ENCODE assay signal across 12 cellular contexts in genomic region chr6:111662192-111662793, GRCh38. TPM values are rescaled to one million over a fixed set of nuclear protein-coding genes. Genes with fewer than 3 reads are reported as not detected.
DNase-seq lines count a peak whose midpoint lies in the region; ATAC-seq and TF ChIP-seq lines count a peak whose summit lies in the region.
"Had no signal": no experiment of that assay in that cellular context is flagged by ENCODE, and none has a peak within 500 bp of the region (broad histone marks: within the 10 kb centered on the region; RNA-seq: fewer than 3 reads in every experiment).

No MANE protein-coding gene starts in this region.

- H3K27ac Mint-ChIP-seq in H9 (peak overlapping the region in 2 of 3 experiments; percentile 13 to 24; a peak in 2 of 7 replicates), immature natural killer cell (peak overlapping the region in 5 of 6 donors; percentile 50 to 88 (median 79))
- peak overlapping the region; percentile 1 for H3K27ac Mint-ChIP-seq in activated T-helper 2 cell treated with anti-CD3 and anti-CD28 coated beads, Interferon-gamma antibody, Interleukin-2, Interleukin-4, amounts not matched to agents 10 μg/mL and 5 μg/mL and 100 μg/mL, durations not matched to agents 14 hours and 24 hours and 36 hours

- no peak overlapping the region for H4K91ac ChIP-seq in H9 (ENCODE audit: insufficient read length, low read depth, low read length)

- H3K27me3 ChIP-seq in H9 (ENCODE audit: insufficient read depth, low read length) (no peaks in the 10 kb centered on the region), skeletal muscle tissue (ENCODE audit: control insufficient read depth in 3 of 3, insufficient read depth in 3 of 3, low read length in 3 of 3) (no peaks in the 10 kb centered on the region), foreskin keratinocyte (no peaks in the 10 kb centered on the region)
- H3K27me3 ChIP-seq: colonic mucosa had no signal

- DNase-seq in H9 (no peak), immature natural killer cell (no peak), MV-4-11 (lab: John Stamatoyannopoulos, UW) (no peak), foreskin keratinocyte (no peak), NCI-H146 treated with DMSO at 0.1 percent for 48 hours (lab: John Stamatoyannopoulos, UW; ENCODE audit: unreplicated experiment) (no peak)
- no peak for DNase-seq in activated T-helper 2 cell treated with anti-CD3 and anti-CD28 coated beads, Interferon-gamma antibody, Interleukin-2, Interleukin-4, amounts not matched to agents 10 μg/mL and 5 μg/mL and 100 μg/mL, durations not matched to agents 14 hours and 24 hours and 36 hours (ENCODE audit: low spot score)
- DNase-seq: COR-L47; stimulated activated CD4-positive, alpha-beta T cell treated with anti-CD3 and anti-CD28 coated beads, Interleukin-12 subunit alpha, Interleukin-12 subunit beta, amount 100 ng/mL, for 4 hours had no signal

- TF ChIP-seq CTCF in H9 (conservative IDR thresholded peaks at IDR 0.05) (no peak), foreskin keratinocyte (conservative IDR thresholded peaks at IDR 0.05) (no peak)

- H2BK12ac ChIP-seq in H9 (ENCODE audit: insufficient read length, low read depth, low read length): no peak overlapping the region

- ATAC-seq in foreskin keratinocyte: no peak
- ATAC-seq in GM18868 (IDR thresholded peaks at IDR 0.05; ENCODE audit: unreplicated experiment): no peak

- no peak overlapping the region for H2BK5ac ChIP-seq in H9 (ENCODE audit: insufficient read length, low read length)

- peaks cover 19% of the 10 kb centered on the region for H3K4me1 ChIP-seq in H9 (ENCODE audit: insufficient read depth, low read length)
- peaks cover 51 to 56% (median 53%) of the 10 kb centered on the region in 3 donors for H3K4me1 ChIP-seq in skeletal muscle tissue (ENCODE audit: control insufficient read depth in 3 of 3, insufficient read depth in 3 of 3, low read length in 3 of 3)
- H3K4me1 ChIP-seq in foreskin keratinocyte: peaks cover 2% of the 10 kb centered on the region
- H3K4me1 ChIP-seq: colonic mucosa had no signal

- no CpG with 5 or more reads among the region's 8 CpGs for WGBS in H9 (ENCODE audit: extremely low coverage, insufficient read length, low lambda C conversion rate)

- H3K27ac ChIP-seq in H9 (ENCODE audit: insufficient read length, low read depth, low read length) (no peak overlapping the region), skeletal muscle tissue (ENCODE audit: low read depth, low read length) (peak overlapping the region; percentile 80), foreskin keratinocyte (no peak overlapping the region)
- H3K27ac ChIP-seq: colonic mucosa had no signal

- no peak overlapping the region for H2AK5ac ChIP-seq in H9 (ENCODE audit: insufficient read length, low read length)

- H3K79me1 ChIP-seq in H9 (ENCODE audit: insufficient read depth, low read depth, low read length, poor library complexity, severe bottlenecking): no peaks in the 10 kb centered on the region

- no peaks in the 10 kb centered on the region for H4K20me1 ChIP-seq in H9 (ENCODE audit: control insufficient read depth, insufficient read depth, insufficient read length)

- H3K27me3 Mint-ChIP-seq in H9 (ENCODE audit: low read depth) (no peaks in the 10 kb centered on the region; the same call in 1 of the 2 replicates), immature natural killer cell (ENCODE audit: low read depth in 3 of 3) (peaks cover 7 to 52% (median 33%) of the 10 kb centered on the region in 3 donors)
- H3K27me3 Mint-ChIP-seq in activated T-helper 2 cell treated with anti-CD3 and anti-CD28 coated beads, Interferon-gamma antibody, Interleukin-2, Interleukin-4, amounts not matched to agents 10 μg/mL and 5 μg/mL and 100 μg/mL, durations not matched to agents 14 hours and 24 hours and 36 hours (ENCODE audit: low read depth): no peaks in the 10 kb centered on the region

- intact Hi-C loops in activated T-helper 2 cell treated with anti-CD3 and anti-CD28 coated beads, Interferon-gamma antibody, Interleukin-2, Interleukin-4, amounts not matched to agents 10 μg/mL and 5 μg/mL and 100 μg/mL, durations not matched to agents 14 hours and 24 hours and 36 hours (cut with micrococcal nuclease): no loop called here

- no peak overlapping the region for H3K56ac ChIP-seq in H9 (ENCODE audit: insufficient read length, low read depth, low read length)

- H3K4me3 Mint-ChIP-seq in H9 (peak overlapping the region; percentile 42 to 59), immature natural killer cell (no peak overlapping the region)
- no peak overlapping the region for H3K4me3 Mint-ChIP-seq in activated T-helper 2 cell treated with anti-CD3 and anti-CD28 coated beads, Interferon-gamma antibody, Interleukin-2, Interleukin-4, amounts not matched to agents 10 μg/mL and 5 μg/mL and 100 μg/mL, durations not matched to agents 14 hours and 24 hours and 36 hours (ENCODE audit: low read depth)

- no peaks in the 10 kb centered on the region for H3K9me3 ChIP-seq in H9 (ENCODE audit: control insufficient read depth, low read depth, low read length)
- H3K9me3 ChIP-seq in skeletal muscle tissue (ENCODE audit: control insufficient read depth in 3 of 3, low read length in 3 of 3): no peaks in the 10 kb centered on the region
- H3K9me3 ChIP-seq: colonic mucosa, mucosa of descending colon had no signal

- peaks cover 0 to 4% (median 0%) of the 10 kb centered on the region in 3 experiments; a peak in 1 of 7 replicates for H3K36me3 Mint-ChIP-seq in H9 (ENCODE audit: insufficient read depth in 1 of 3, low read depth in 3 of 3)
- peaks cover 41% of the 10 kb centered on the region for H3K36me3 Mint-ChIP-seq in activated T-helper 2 cell treated with anti-CD3 and anti-CD28 coated beads, Interferon-gamma antibody, Interleukin-2, Interleukin-4, amounts not matched to agents 10 μg/mL and 5 μg/mL and 100 μg/mL, durations not matched to agents 14 hours and 24 hours and 36 hours (ENCODE audit: low read depth)
- peaks cover 0 to 31% (median 12%) of the 10 kb centered on the region in 3 donors for H3K36me3 Mint-ChIP-seq in immature natural killer cell

- H3K9ac ChIP-seq in H9 (ENCODE audit: extremely low read depth, insufficient read length, low read length) (no peak overlapping the region), skeletal muscle tissue (ENCODE audit: low read depth in 1 of 3, low read length in 3 of 3) (peak overlapping the region; percentile 35 to 51 (median 43))

- peaks cover 39 to 45% of the 10 kb centered on the region in 2 experiments for H3K4me1 Mint-ChIP-seq in H9
- peaks cover 2% of the 10 kb centered on the region for H3K4me1 Mint-ChIP-seq in activated T-helper 2 cell treated with anti-CD3 and anti-CD28 coated beads, Interferon-gamma antibody, Interleukin-2, Interleukin-4, amounts not matched to agents 10 μg/mL and 5 μg/mL and 100 μg/mL, durations not matched to agents 14 hours and 24 hours and 36 hours (ENCODE audit: low read depth)
- H3K4me1 Mint-ChIP-seq in immature natural killer cell: peaks cover 14 to 38% of the 10 kb centered on the region in 2 donors

- H4K8ac ChIP-seq in H9 (replicated peaks; ENCODE audit: insufficient read length, low read depth, low read length): no peak overlapping the region

- peak overlapping the region in 2 of 3 donors; percentile 48 to 66 for H3K4me3 ChIP-seq in skeletal muscle tissue (ENCODE audit: low read length in 3 of 3)
- H3K4me3 ChIP-seq: colonic mucosa, mucosa of descending colon had no signal

- H3K14ac ChIP-seq in H9 (ENCODE audit: insufficient read depth, low read length): no peak overlapping the region

- H3K4me2 ChIP-seq in H9 (ENCODE audit: insufficient read depth, insufficient read length, low read length): peak overlapping the region; percentile 19

- no peak overlapping the region for H2BK20ac ChIP-seq in H9 (ENCODE audit: low read depth, low read length, poor library complexity, severe bottlenecking)

- no peak overlapping the region for H3K4ac ChIP-seq in H9 (ENCODE audit: low read depth, low read length)

- H2AFZ ChIP-seq in H9 (ENCODE audit: low read length): no peak overlapping the region

- no peak overlapping the region for H3T11ph ChIP-seq in H9 (ENCODE audit: low read length)

- H2BK15ac ChIP-seq in H9 (ENCODE audit: low read depth, low read length): no peak overlapping the region

- H3K9me3 Mint-ChIP-seq in H9: no peaks in the 10 kb centered on the region
- no peaks in the 10 kb centered on the region for H3K9me3 Mint-ChIP-seq in activated T-helper 2 cell treated with anti-CD3 and anti-CD28 coated beads, Interferon-gamma antibody, Interleukin-2, Interleukin-4, amounts not matched to agents 10 μg/mL and 5 μg/mL and 100 μg/mL, durations not matched to agents 14 hours and 24 hours and 36 hours
- H3K9me3 Mint-ChIP-seq in immature natural killer cell: no peaks in the 10 kb centered on the region

- no peaks in the 10 kb centered on the region for H3K36me3 ChIP-seq in skeletal muscle tissue (ENCODE audit: control insufficient read depth in 3 of 3, insufficient read depth in 3 of 3, low read length in 3 of 3)
- H3K36me3 ChIP-seq: colonic mucosa had no signal

- no peak overlapping the region for H4K5ac ChIP-seq in H9 (ENCODE audit: insufficient read length, low read depth, low read length)

- H3K23me2 ChIP-seq in H9 (ENCODE audit: insufficient read length, low read depth, low read length, poor library complexity, severe bottlenecking): no peaks in the 10 kb centered on the region

- H3K79me2 ChIP-seq in H9 (ENCODE audit: insufficient read depth, low read length): no peaks in the 10 kb centered on the region

- no peak overlapping the region for H2BK120ac ChIP-seq in H9 (ENCODE audit: low read depth, low read length, poor library complexity, severe bottlenecking)

- no peak overlapping the region for H3K18ac ChIP-seq in H9 (ENCODE audit: insufficient read length, low read depth, low read length)

- H3K23ac ChIP-seq in H9 (ENCODE audit: insufficient read length, low read depth, low read length): no peak overlapping the region

RNA-seq across cellular contexts. Expression of gene TRAF3IP2, which starts 56.6 kb away (rescaled TPM):
- 14.4 and 14.7 TPM in 2 replicates for total RNA-seq in H9 (2021)
- total RNA-seq in activated T-helper 2 cell treated with anti-CD3 and anti-CD28 coated beads, Interferon-gamma antibody, Interleukin-2, Interleukin-4, amounts not matched to agents 10 μg/mL and 5 μg/mL and 100 μg/mL, durations not matched to agents 14 hours and 24 hours and 36 hours: 20.9 and 22.5 TPM in 2 replicates
- polyA plus RNA-seq in immature natural killer cell: 10 to 100 TPM in 1 of 3 donors, 1 to 10 TPM in 1, not detected in 1; 1.9 to 10.6 TPM
- 5.7 TPM for total RNA-seq in skeletal muscle tissue
- 85.1 and 98.9 TPM in 2 replicates for total RNA-seq in foreskin keratinocyte
- polyA plus RNA-seq in foreskin keratinocyte: 73.2 and 77.9 TPM in 2 replicates

Comparison
In these comparisons a context has a peak if more than half of its experiments do, and no peak if none do; other contexts are left out.
1. H3K27ac Mint-ChIP-seq: peak in every context shown above with its lines; median percentile 79 in immature natural killer cell; 18 in H9; 1 in activated T-helper 2 cell treated with anti-CD3 and anti-CD28 coated beads, Interferon-gamma antibody, Interleukin-2, Interleukin-4, amounts not matched to agents 10 μg/mL and 5 μg/mL and 100 μg/mL, durations not matched to agents 14 hours and 24 hours and 36 hours.
2. H3K4me3 Mint-ChIP-seq: peak in H9 (2 of 2); none in activated T-helper 2 cell treated with anti-CD3 and anti-CD28 coated beads, Interferon-gamma antibody, Interleukin-2, Interleukin-4, amounts not matched to agents 10 μg/mL and 5 μg/mL and 100 μg/mL, durations not matched to agents 14 hours and 24 hours and 36 hours (single experiment) and immature natural killer cell (0 of 5).